In the genomic region with DNA sequence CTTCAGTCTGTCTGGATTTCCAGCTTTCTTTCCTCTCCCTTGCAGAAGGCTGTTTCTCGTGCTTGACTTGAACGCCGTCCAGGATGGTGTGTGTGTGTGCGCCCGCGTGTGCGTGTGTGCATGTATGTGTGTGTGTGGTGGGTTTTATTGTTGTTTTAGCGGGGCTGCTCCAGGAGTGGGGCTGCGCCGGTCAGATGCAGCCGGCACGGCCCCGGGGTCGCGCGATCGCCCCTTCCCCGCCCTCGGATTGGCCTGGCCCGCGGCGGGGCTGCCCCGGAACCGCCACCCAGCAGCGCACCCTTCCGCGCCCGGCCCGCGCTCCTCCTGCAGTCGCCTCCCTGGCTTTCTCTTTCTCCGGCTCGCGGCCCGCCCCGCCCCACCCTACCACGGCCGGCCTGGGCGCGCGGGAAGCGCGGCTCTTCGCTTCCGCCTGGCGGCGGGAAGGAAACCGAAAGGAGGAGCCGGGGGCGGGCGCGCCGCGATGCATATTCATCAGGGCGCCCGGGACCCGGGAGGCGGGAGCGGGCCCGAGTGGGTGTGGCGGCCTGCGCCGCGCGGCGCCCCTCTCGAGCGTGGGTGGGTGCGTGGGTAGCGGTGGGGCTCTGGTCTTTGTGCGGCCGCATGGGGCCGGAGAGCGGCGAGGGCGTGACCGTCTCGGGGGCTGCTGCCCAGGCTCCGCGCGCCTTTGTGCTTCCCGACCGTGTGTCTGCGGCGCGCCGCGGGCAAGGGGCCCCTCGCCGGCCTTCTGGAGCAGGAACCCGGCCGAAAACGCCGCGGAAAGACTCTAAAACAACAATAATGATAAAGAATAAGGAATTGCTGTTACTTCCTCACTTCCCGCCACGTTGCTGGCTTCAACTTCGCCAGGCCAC, we compare ENCODE assay signal across 8 cellular contexts. TPM values are rescaled to one million over a fixed set of nuclear protein-coding genes. Genes with fewer than 3 reads are reported as not detected.
DNase-seq lines count a peak whose midpoint lies in the region; ATAC-seq and TF ChIP-seq lines count a peak whose summit lies in the region.

No MANE protein-coding gene starts in this region.

- H3K9me3 ChIP-seq in colonic mucosa (no peaks in the 10 kb centered on the region), left lung (no peaks in the 10 kb centered on the region)

- H3K36me3 ChIP-seq in colonic mucosa (no peaks in the 10 kb centered on the region), left lung (no peaks in the 10 kb centered on the region)

- ATAC-seq in GM18868 (IDR thresholded peaks at IDR 0.05; ENCODE audit: unreplicated experiment) (peak; percentile 73), HG03095 (IDR thresholded peaks at IDR 0.05; ENCODE audit: unreplicated experiment) (peak; percentile 87), left lung (peak; percentile 91)
- peak; percentile 86 for ATAC-seq in activated CD4-positive, alpha-beta T cell treated with anti-CD3 and anti-CD28 coated beads for 36 hours

- CTCF ChIA-PET in activated CD4-positive, alpha-beta T cell treated with anti-CD3 and anti-CD28 coated beads for 36 hours (lab: Charles Lee), result no interaction called here

- H3K27ac ChIP-seq in colonic mucosa (peak overlapping the region; percentile 88), left lung (peak overlapping the region; percentile 93)

- POLR2A ChIA-PET in activated CD4-positive, alpha-beta T cell treated with anti-CD3 and anti-CD28 coated beads for 36 hours (lab: Charles Lee), result no interaction called here

- H3K9me3 Mint-ChIP-seq in activated CD4-positive, alpha-beta T cell treated with anti-CD3 and anti-CD28 coated beads for 36 hours (ENCODE audit: low read depth), result no peaks in the 10 kb centered on the region

- H3K36me3 Mint-ChIP-seq in activated CD4-positive, alpha-beta T cell treated with anti-CD3 and anti-CD28 coated beads for 36 hours (ENCODE audit: low read depth), result no peaks in the 10 kb centered on the region

- intact Hi-C loops in activated CD4-positive, alpha-beta T cell treated with anti-CD3 and anti-CD28 coated beads for 36 hours (cut with DNase I, micrococcal nuclease), result loop anchor here (1.0 to 10.0 kb wide), 6 partner anchors 8 to 1232 kb away; a partner anchor contains a TSS
- intact Hi-C loops in colonic mucosa (cut with DNase I), result no loop called here
- intact Hi-C loops in left lung (cut with DNase I), result no loop called here

- peak overlapping the region; percentile 69 for H3K4me3 Mint-ChIP-seq in activated CD4-positive, alpha-beta T cell treated with anti-CD3 and anti-CD28 coated beads for 36 hours

- peak overlapping the region; percentile 74 to 85 for H3K9ac ChIP-seq in colonic mucosa (ENCODE audit: low read depth in 2 of 2, low read length in 2 of 2)

- H3K4me1 Mint-ChIP-seq in activated CD4-positive, alpha-beta T cell treated with anti-CD3 and anti-CD28 coated beads for 36 hours, result peaks cover 23% of the 10 kb centered on the region

- H3K27me3 ChIP-seq in colonic mucosa (no peaks in the 10 kb centered on the region), left lung (peaks cover 0 to 43% of the 10 kb centered on the region in 2 donors)

- DNase-seq in AG10803 (ENCODE audit: low read depth) (peak; percentile 68), NCI-H2227 (lab: John Stamatoyannopoulos, UW; ENCODE audit: unreplicated experiment) (peak; percentile 96), colonic mucosa (peak; percentile 95), left lung (peak; percentile 91 to 95)
- DNase-seq in activated CD4-positive, alpha-beta T cell treated with anti-CD3 and anti-CD28 coated beads for 36 hours, result peak; percentile 90
- DNase-seq in stimulated activated CD4-positive, alpha-beta T cell treated with anti-CD3 and anti-CD28 coated beads, Interleukin-2, amount 100 ng/mL, for 4 hours (ENCODE audit: low read depth), result peak; percentile 66

- H3K4me3 ChIP-seq in AG10803 (ENCODE audit: low read length) (peak overlapping the region; percentile 60), colonic mucosa (peak overlapping the region; percentile 64), left lung (peak overlapping the region; percentile 42 to 70)

- H3K27me3 Mint-ChIP-seq in activated CD4-positive, alpha-beta T cell treated with anti-CD3 and anti-CD28 coated beads for 36 hours, result peaks cover 47% of the 10 kb centered on the region

- H3K4me1 ChIP-seq in colonic mucosa (no peaks in the 10 kb centered on the region), left lung (peaks cover 18 to 42% of the 10 kb centered on the region in 2 donors)

- TF ChIP-seq CTCF in AG10803 (conservative IDR thresholded peaks at IDR 0.05; ENCODE audit: low read length) (peak; percentile 33), colonic mucosa (IDR thresholded peaks at IDR 0.05) (no peak), left lung (IDR thresholded peaks at IDR 0.05) (peak; percentile 35 to 39)

- peak overlapping the region; percentile 70 for H3K27ac Mint-ChIP-seq in activated CD4-positive, alpha-beta T cell treated with anti-CD3 and anti-CD28 coated beads for 36 hours

RNA-seq across cellular contexts. Expression of a gene that starts 8.5 kb away (rescaled TPM):
- total RNA-seq in activated CD4-positive, alpha-beta T cell treated with anti-CD3 and anti-CD28 coated beads for 36 hours, result not detected
- total RNA-seq in colonic mucosa (10 to 100 TPM; 53.0 to 54.0 TPM), left lung (10 to 100 TPM; 88.8 to 97.9 TPM)

Comparison
In these comparisons a context has a peak if more than half of its experiments do, and no peak if none do; other contexts are left out.
1. Peak in every context shown above with its lines: DNase-seq, ATAC-seq, H3K4me3 ChIP-seq and H3K27ac ChIP-seq.
2. RNA of a gene that starts 8.5 kb away (total RNA-seq): 88.8 to 97.9 TPM in left lung and 53.0 to 54.0 TPM in colonic mucosa; not detected in activated CD4-positive, alpha-beta T cell treated with anti-CD3 and anti-CD28 coated beads for 36 hours; every median in the first group is over 10 times any median in the second.
3. intact Hi-C loops: an anchor here in activated CD4-positive, alpha-beta T cell treated with anti-CD3 and anti-CD28 coated beads for 36 hours (1.0 to 10.0 kb wide); none called in colonic mucosa and left lung.